9 cellular contexts compared by ENCODE assay signal in genomic region chr2:217798743-217799552, GRCh38.
DNase-seq lines count a peak whose midpoint lies in the region; ATAC-seq and TF ChIP-seq lines count a peak whose summit lies in the region.
"Had no signal": no experiment of that assay in that cellular context is flagged by ENCODE, and none has a peak within 500 bp of the region (broad histone marks: within the 10 kb centered on the region; RNA-seq: fewer than 3 reads in every experiment).

No MANE protein-coding gene starts in this region.

- TF ChIP-seq POLR2A in NB4 (IDR thresholded peaks at IDR 0.05; ENCODE audit: extremely low read depth, insufficient read length), result no peak

- peaks cover 19% of the 10 kb centered on the region for H3K4me1 Mint-ChIP-seq in activated CD8-positive, alpha-beta T cell treated with anti-CD3 and anti-CD28 coated beads, Interleukin-2, amount 10 ng/mL, durations not matched to agents 7 days and 5 days (ENCODE audit: low read depth)
- no peaks in the 10 kb centered on the region for H3K4me1 Mint-ChIP-seq in activated CD8-positive, alpha-beta T cell treated with anti-CD3 and anti-CD28 coated beads for 36 hours (ENCODE audit: low read depth)
- peaks cover 13% of the 10 kb centered on the region for H3K4me1 Mint-ChIP-seq in type B pancreatic cell (ENCODE audit: unreplicated experiment)

- no peaks in the 10 kb centered on the region for H3K27me3 Mint-ChIP-seq in activated CD8-positive, alpha-beta T cell treated with anti-CD3 and anti-CD28 coated beads, Interleukin-2, amount 10 ng/mL, durations not matched to agents 7 days and 5 days (ENCODE audit: low read depth)
- no peaks in the 10 kb centered on the region for H3K27me3 Mint-ChIP-seq in activated CD8-positive, alpha-beta T cell treated with anti-CD3 and anti-CD28 coated beads for 36 hours
- no peaks in the 10 kb centered on the region for H3K27me3 Mint-ChIP-seq in type B pancreatic cell

- peak; percentile 24 for ATAC-seq in activated CD8-positive, alpha-beta T cell treated with anti-CD3 and anti-CD28 coated beads, Interleukin-2, amount 10 ng/mL, durations not matched to agents 7 days and 5 days
- ATAC-seq in activated CD8-positive, alpha-beta T cell treated with anti-CD3 and anti-CD28 coated beads for 36 hours, result no peak
- peak; percentile 5 for ATAC-seq in left ventricle myocardium superior

- no peaks in the 10 kb centered on the region for H3K36me3 Mint-ChIP-seq in activated CD8-positive, alpha-beta T cell treated with anti-CD3 and anti-CD28 coated beads, Interleukin-2, amount 10 ng/mL, durations not matched to agents 7 days and 5 days (ENCODE audit: low read depth)
- no peaks in the 10 kb centered on the region for H3K36me3 Mint-ChIP-seq in activated CD8-positive, alpha-beta T cell treated with anti-CD3 and anti-CD28 coated beads for 36 hours (ENCODE audit: low read depth)
- no peaks in the 10 kb centered on the region for H3K36me3 Mint-ChIP-seq in type B pancreatic cell

- intact Hi-C loops in activated CD8-positive, alpha-beta T cell treated with anti-CD3 and anti-CD28 coated beads for 36 hours (cut with micrococcal nuclease), result no loop called here
- intact Hi-C loops in left ventricle myocardium superior (cut with micrococcal nuclease), result no loop called here

- POLR2A ChIA-PET in activated CD8-positive, alpha-beta T cell treated with anti-CD3 and anti-CD28 coated beads, Interleukin-2, amount 10 ng/mL, durations not matched to agents 7 days and 5 days (lab: Charles Lee), result no interaction called here
- POLR2A ChIA-PET in activated CD8-positive, alpha-beta T cell treated with anti-CD3 and anti-CD28 coated beads for 36 hours (lab: Charles Lee), result no interaction called here

- no peak for DNase-seq in activated CD8-positive, alpha-beta T cell treated with anti-CD3 and anti-CD28 coated beads, Interleukin-2, amount 10 ng/mL, durations not matched to agents 7 days and 5 days
- no peak for DNase-seq in activated CD8-positive, alpha-beta T cell treated with anti-CD3 and anti-CD28 coated beads for 36 hours
- DNase-seq in NB4 (ENCODE audit: low read depth) (peak; percentile 83), left ventricle myocardium superior (no peak), type B pancreatic cell (ENCODE audit: extremely low spot score, unreplicated experiment) (peak; percentile 34), DMS53 treated with DMSO at 0.1 percent for 48 hours (lab: John Stamatoyannopoulos, UW; ENCODE audit: unreplicated experiment) (no peak)
- DNase-seq in stimulated activated CD4-positive, alpha-beta T cell treated with anti-CD3 and anti-CD28 coated beads, Interleukin-4, amount 100 ng/mL, for 1 hour, result no peak
- DNase-seq in activated naive CD4-positive, alpha-beta T cell treated with Interleukin-2 at 50 U/mL for 16 hours, result no peak
- DNase-seq: WERI-Rb-1 had no signal

- H3K4me3 ChIP-seq in NB4 (ENCODE audit: low read depth, low read length), result no peak overlapping the region

- H3K4me3 Mint-ChIP-seq in activated CD8-positive, alpha-beta T cell treated with anti-CD3 and anti-CD28 coated beads, Interleukin-2, amount 10 ng/mL, durations not matched to agents 7 days and 5 days, result no peak overlapping the region
- H3K4me3 Mint-ChIP-seq in activated CD8-positive, alpha-beta T cell treated with anti-CD3 and anti-CD28 coated beads for 36 hours, result no peak overlapping the region
- no peak overlapping the region for H3K4me3 Mint-ChIP-seq in type B pancreatic cell

- TF ChIP-seq CTCF in activated CD8-positive, alpha-beta T cell treated with anti-CD3 and anti-CD28 coated beads for 36 hours (IDR thresholded peaks at IDR 0.05), result no peak
- no peak for TF ChIP-seq CTCF in NB4 (IDR thresholded peaks at IDR 0.05; ENCODE audit: low read depth, low read length)
- no peak for TF ChIP-seq CTCF in type B pancreatic cell (conservative IDR thresholded peaks at IDR 0.05)

- no peaks in the 10 kb centered on the region for H3K9me3 Mint-ChIP-seq in activated CD8-positive, alpha-beta T cell treated with anti-CD3 and anti-CD28 coated beads, Interleukin-2, amount 10 ng/mL, durations not matched to agents 7 days and 5 days (ENCODE audit: insufficient read depth)
- no peaks in the 10 kb centered on the region for H3K9me3 Mint-ChIP-seq in activated CD8-positive, alpha-beta T cell treated with anti-CD3 and anti-CD28 coated beads for 36 hours
- H3K9me3 Mint-ChIP-seq in type B pancreatic cell, result no peaks in the 10 kb centered on the region

- CTCF ChIA-PET in activated CD8-positive, alpha-beta T cell treated with anti-CD3 and anti-CD28 coated beads, Interleukin-2, amount 10 ng/mL, durations not matched to agents 7 days and 5 days (lab: Charles Lee), result interaction anchor here (2.2 to 3.7 kb wide), 3 partner anchors 9 to 88 kb away, joined by 8 to 31 read pairs (median 19); no protein-coding TSS in a partner anchor
- CTCF ChIA-PET in activated CD8-positive, alpha-beta T cell treated with anti-CD3 and anti-CD28 coated beads for 36 hours (lab: Charles Lee), result interaction anchor here (1.4 to 5.0 kb wide), 3 partner anchors 10 to 195 kb away, joined by 4 to 26 read pairs (median 23); no protein-coding TSS in a partner anchor

- H3K27ac Mint-ChIP-seq in activated CD8-positive, alpha-beta T cell treated with anti-CD3 and anti-CD28 coated beads, Interleukin-2, amount 10 ng/mL, durations not matched to agents 7 days and 5 days, result peak overlapping the region; percentile 0
- H3K27ac Mint-ChIP-seq in activated CD8-positive, alpha-beta T cell treated with anti-CD3 and anti-CD28 coated beads for 36 hours, result no peak overlapping the region
- no peak overlapping the region for H3K27ac Mint-ChIP-seq in type B pancreatic cell

Comparison
In these comparisons a context has a peak if more than half of its experiments do, and no peak if none do; other contexts are left out.
1. DNase-seq: peak in NB4 (single experiment) and type B pancreatic cell (single experiment); none in activated CD8-positive, alpha-beta T cell treated with anti-CD3 and anti-CD28 coated beads, Interleukin-2, amount 10 ng/mL, durations not matched to agents 7 days and 5 days (single experiment), activated CD8-positive, alpha-beta T cell treated with anti-CD3 and anti-CD28 coated beads for 36 hours (single experiment), left ventricle myocardium superior (single experiment), stimulated activated CD4-positive, alpha-beta T cell treated with anti-CD3 and anti-CD28 coated beads, Interleukin-4, amount 100 ng/mL, for 1 hour (single experiment), DMS53 treated with DMSO at 0.1 percent for 48 hours (single experiment) and activated naive CD4-positive, alpha-beta T cell treated with Interleukin-2 at 50 U/mL for 16 hours (single experiment).